ENCODE assay signal across 21 cellular contexts in genomic region chr5:127558273-127558672, GRCh38. TPM values are rescaled to one million over a fixed set of nuclear protein-coding genes. Genes with fewer than 3 reads are reported as not detected.
DNase-seq lines count a peak whose midpoint lies in the region; ATAC-seq and TF ChIP-seq lines count a peak whose summit lies in the region.
"Had no signal": no experiment of that assay in that cellular context is flagged by ENCODE, and none has a peak within 500 bp of the region (broad histone marks: within the 10 kb centered on the region; RNA-seq: fewer than 3 reads in every experiment).

No MANE protein-coding gene starts in this region.

- H3K36me3 ChIP-seq in HEK293 (ENCODE audit: control insufficient read depth in 2 of 2, insufficient read depth in 1 of 2, low read length in 2 of 2) (peaks cover 8 to 11% of the 10 kb centered on the region in 2 experiments; a peak in 2 of 3 replicates), mucosa of descending colon (ENCODE audit: low read depth) (no peaks in the 10 kb centered on the region)

- CTCF ChIA-PET in Calu3 (lab: Charles Lee) (no interaction called here), HEK293 (lab: Yijun Ruan, JAX) (no interaction called here)

- no peak overlapping the region for H3K4me3 Mint-ChIP-seq in Calu3 (ENCODE audit: low read depth, unreplicated experiment)
- H3K4me3 Mint-ChIP-seq in stimulated activated memory B cell treated with anti-CD40 and anti-IgM and Interleukin-4, amounts not matched to agents 10 μg/mL and 1 μg/mL and 100 μg/mL, for 72 hours = no peak overlapping the region
- H3K4me3 Mint-ChIP-seq: B cell; CD4-positive, alpha-beta T cell; CD8-positive, alpha-beta T cell had no signal

- no TSS peak for BruUV-seq in Calu3 (replicated peaks; lab: Mats Ljungman, UMichigan)

- H3K36me3 Mint-ChIP-seq in Calu3 (ENCODE audit: insufficient read depth, unreplicated experiment) = peaks cover 25% of the 10 kb centered on the region
- peaks cover 12% of the 10 kb centered on the region for H3K36me3 Mint-ChIP-seq in stimulated activated memory B cell treated with anti-CD40 and anti-IgM and Interleukin-4, amounts not matched to agents 10 μg/mL and 1 μg/mL and 100 μg/mL, for 72 hours

- H3K4me1 ChIP-seq in HEK293 (ENCODE audit: control insufficient read depth, insufficient read depth, low read length) = no peaks in the 10 kb centered on the region
- no peaks in the 10 kb centered on the region for H3K4me1 ChIP-seq in mucosa of descending colon (ENCODE audit: low read depth)
- H3K4me1 ChIP-seq: A549 had no signal

- H3K9me3 ChIP-seq in HEK293 (ENCODE audit: control insufficient read depth, insufficient read depth, low read depth, low read length) (no peaks in the 10 kb centered on the region), mucosa of descending colon (no peaks in the 10 kb centered on the region)
- H3K9me3 ChIP-seq: A549; BLaER1 treated with 17β-estradiol and CSF1 and Interleukin-3, amounts not matched to agents 10 nM and 100 nM; Caco-2 had no signal

- TF ChIP-seq CTCF in Calu3 (IDR thresholded peaks at IDR 0.05; ENCODE audit: unreplicated experiment) (no peak), HEK293 (tag by site-specific recombination; IDR thresholded peaks at IDR 0.05) (no peak), mucosa of descending colon (IDR thresholded peaks at IDR 0.05) (no peak)

- intact Hi-C loops in Calu3 (cut with micrococcal nuclease; ENCODE audit: unreplicated experiment) (no loop called here), mucosa of descending colon (cut with DNase I, micrococcal nuclease) (no loop called here)

- H3K27me3 Mint-ChIP-seq in Calu3 (ENCODE audit: unreplicated experiment) = no peaks in the 10 kb centered on the region
- H3K27me3 Mint-ChIP-seq in stimulated activated memory B cell treated with anti-CD40 and anti-IgM and Interleukin-4, amounts not matched to agents 10 μg/mL and 1 μg/mL and 100 μg/mL, for 72 hours = no peaks in the 10 kb centered on the region
- H3K27me3 Mint-ChIP-seq: B cell; CD4-positive, alpha-beta T cell had no signal

- H3K4me3 ChIP-seq in HEK293 (ENCODE audit: low read depth, low read length) (no peak overlapping the region), mucosa of descending colon (no peak overlapping the region)
- H3K4me3 ChIP-seq: A549; BLaER1 treated with 17β-estradiol and CSF1 and Interleukin-3, amounts not matched to agents 10 nM and 100 nM; GM12878 had no signal

- POLR2A ChIA-PET in HEK293 (lab: Yijun Ruan, JAX) = no interaction called here

- ATAC-seq in mucosa of descending colon = peak; percentile 52
- no peak for ATAC-seq in stimulated activated memory B cell treated with anti-CD40 and anti-IgM and Interleukin-4, amounts not matched to agents 10 μg/mL and 1 μg/mL and 100 μg/mL, for 72 hours
- ATAC-seq: A549; CD8-positive, alpha-beta T cell; GM12878 had no signal

- no peak overlapping the region for H3K27ac ChIP-seq in HEK293 (ENCODE audit: extremely low read depth, low read depth, low read length)
- H3K27ac ChIP-seq: A549; BLaER1 treated with 17β-estradiol and CSF1 and Interleukin-3, amounts not matched to agents 10 nM and 100 nM; C4-2B had no signal

- H3K27ac Mint-ChIP-seq in Calu3 (ENCODE audit: unreplicated experiment) = peak overlapping the region; percentile 55
- H3K27ac Mint-ChIP-seq in stimulated activated memory B cell treated with anti-CD40 and anti-IgM and Interleukin-4, amounts not matched to agents 10 μg/mL and 1 μg/mL and 100 μg/mL, for 72 hours = no peak overlapping the region
- H3K27ac Mint-ChIP-seq: B cell; CD4-positive, alpha-beta T cell; CD8-positive, alpha-beta T cell had no signal

- no peak for DNase-seq in Calu3
- no peak for DNase-seq in mucosa of descending colon
- no peak for DNase-seq in NCI-H446 treated with DMSO at 0.1 percent for 48 hours (lab: John Stamatoyannopoulos, UW)
- DNase-seq: AML-193; Caco-2; CD4-positive, alpha-beta T cell; CD8-positive, alpha-beta T cell; DMS 273 treated with DMSO at 0.1 percent for 48 hours; DMS153; DMS53; DMS79; DND-41; EL; GDM1 had no signal

- H3K4me1 Mint-ChIP-seq in Calu3 (ENCODE audit: low read depth, unreplicated experiment) = peaks cover 37% of the 10 kb centered on the region
- H3K4me1 Mint-ChIP-seq in stimulated activated memory B cell treated with anti-CD40 and anti-IgM and Interleukin-4, amounts not matched to agents 10 μg/mL and 1 μg/mL and 100 μg/mL, for 72 hours = no peaks in the 10 kb centered on the region
- H3K4me1 Mint-ChIP-seq: B cell had no signal

- no peaks in the 10 kb centered on the region for H3K9me3 Mint-ChIP-seq in Calu3 (ENCODE audit: low read depth, unreplicated experiment)
- H3K9me3 Mint-ChIP-seq in stimulated activated memory B cell treated with anti-CD40 and anti-IgM and Interleukin-4, amounts not matched to agents 10 μg/mL and 1 μg/mL and 100 μg/mL, for 72 hours = no peaks in the 10 kb centered on the region
- H3K9me3 Mint-ChIP-seq: CD4-positive, alpha-beta T cell; CD8-positive, alpha-beta T cell had no signal

TF ChIP-seq in HEK293, 187 proteins besides CTCF, POLR2A, EP300 and RAD21:
- no peak for TF ChIP-seq ZNF521 (tag by site-specific recombination; IDR thresholded peaks at IDR 0.05)
- TF ChIP-seq, protein P1, sequence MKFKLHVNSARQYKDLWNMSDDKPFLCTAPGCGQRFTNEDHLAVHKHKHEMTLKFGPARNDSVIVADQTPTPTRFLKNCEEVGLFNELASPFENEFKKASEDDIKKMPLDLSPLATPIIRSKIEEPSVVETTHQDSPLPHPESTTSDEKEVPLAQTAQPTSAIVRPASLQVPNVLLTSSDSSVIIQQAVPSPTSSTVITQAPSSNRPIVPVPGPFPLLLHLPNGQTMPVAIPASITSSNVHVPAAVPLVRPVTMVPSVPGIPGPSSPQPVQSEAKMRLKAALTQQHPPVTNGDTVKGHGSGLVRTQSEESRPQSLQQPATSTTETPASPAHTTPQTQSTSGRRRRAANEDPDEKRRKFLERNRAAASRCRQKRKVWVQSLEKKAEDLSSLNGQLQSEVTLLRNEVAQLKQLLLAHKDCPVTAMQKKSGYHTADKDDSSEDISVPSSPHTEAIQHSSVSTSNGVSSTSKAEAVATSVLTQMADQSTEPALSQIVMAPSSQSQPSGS (tag by site-specific recombination; IDR thresholded peaks at IDR 0.05; ENCODE audit: low read depth) = 0 out of 2 replicates have a peak, but pooled peaks have one; percentile 33
- no peak for TF ChIP-seq ZNF155 (tag by site-specific recombination; IDR thresholded peaks at IDR 0.05)
- peak; percentile 31; the same call in 1 of the 2 replicates for TF ChIP-seq ZNF423 (tag by site-specific recombination; IDR thresholded peaks at IDR 0.05)

RNA-seq across cellular contexts. Expression of gene PRRC1, which starts 40.8 kb away (rescaled TPM):
- total RNA-seq in Calu3 (2022) (80.5 and 87.8 TPM in 2 replicates), mucosa of descending colon (10 to 100 TPM; 45.0 to 72.1 (median 63.0) TPM)
